29 cellular contexts compared by ENCODE assay signal in genomic region chr1:118905671-118906070, GRCh38.
"Had no signal": no experiment of that assay in that cellular context is flagged by ENCODE, and none has a peak within 500 bp of the region (broad histone marks: within the 10 kb centered on the region; RNA-seq: fewer than 3 reads in every experiment).

No MANE protein-coding gene starts in this region.

- H3K4me3 Mint-ChIP-seq: stimulated activated effector memory CD8-positive, alpha-beta T cell treated with anti-CD3 and anti-CD28 coated beads, Interleukin-12 subunit alpha, Interleukin-12 subunit beta, amount 100 ng/mL, for 72 hours; stimulated activated memory B cell treated with anti-CD40 and anti-IgM and Interleukin-4, amounts not matched to agents 10 μg/mL and 1 μg/mL and 100 μg/mL, for 72 hours; stimulated activated naive B cell treated with anti-CD40 and anti-IgM and Interleukin-4, amounts not matched to agents 10 μg/mL and 1 μg/mL and 100 μg/mL, for 72 hours; stimulated activated naive CD8-positive, alpha-beta T cell treated with anti-CD3 and anti-CD28 coated beads, Interleukin-15, amount 100 ng/mL, for 72 hours; stimulated activated naive CD8-positive, alpha-beta T cell treated with anti-CD3 and anti-CD28 coated beads, Interleukin-15, Interleukin-2, amounts not matched to agents 100 ng/mL and 50 ng/mL, for 24 hours; type B pancreatic cell had no signal

- DNase-seq: stimulated activated CD4-positive, alpha-beta T cell treated with anti-CD3 and anti-CD28 coated beads, Interleukin-2, amount 100 ng/mL, for 48 hours; stimulated activated CD4-positive, alpha-beta T cell treated with anti-CD3 and anti-CD28 coated beads, Interleukin-4, amount 100 ng/mL, for 1 hour; stimulated activated CD4-positive, alpha-beta T cell treated with anti-CD3 and anti-CD28 coated beads, Interleukin-4, amount 100 ng/mL, for 24 hours; stimulated activated CD4-positive, alpha-beta T cell treated with anti-CD3 and anti-CD28 coated beads, Interleukin-4, amount 100 ng/mL, for 4 hours; stimulated activated CD8-positive, alpha-beta memory T cell treated with anti-CD3 and anti-CD28 coated beads, Interleukin-4, amount 100 ng/mL, for 48 hours; stimulated activated naive B cell treated with anti-CD40 and anti-IgM and Interleukin-4, amounts not matched to agents 10 μg/mL and 1 μg/mL and 100 μg/mL, for 72 hours; stimulated activated naive CD4-positive, alpha-beta T cell; stimulated activated naive CD4-positive, alpha-beta T cell treated with Interleukin-2 at 50 U/mL for 16 hours; stimulated activated naive CD8-positive, alpha-beta T cell treated with anti-CD3 and anti-CD28 coated beads, Interleukin-15, amount 100 ng/mL, for 72 hours; stimulated activated naive CD8-positive, alpha-beta T cell treated with anti-CD3 and anti-CD28 coated beads, Interleukin-15, Interleukin-2, amounts not matched to agents 100 U/mL and 50 U/mL, for 24 hours; stomach; substantia nigra; testis; transverse colon; trophoblast cell; upper lobe of left lung; upper lobe of right lung; uterus had no signal

- H3K27ac ChIP-seq: stomach, suprapubic skin, testis, thoracic aorta, thyroid gland, transverse colon, upper lobe of left lung, upper lobe of right lung, uterus, vagina had no signal

- H3K27ac Mint-ChIP-seq: stimulated activated effector memory CD8-positive, alpha-beta T cell treated with anti-CD3 and anti-CD28 coated beads, Interleukin-12 subunit alpha, Interleukin-12 subunit beta, amount 100 ng/mL, for 72 hours; stimulated activated memory B cell treated with anti-CD40 and anti-IgM and Interleukin-4, amounts not matched to agents 10 μg/mL and 1 μg/mL and 100 μg/mL, for 72 hours; stimulated activated naive B cell treated with anti-CD40 and anti-IgM and Interleukin-4, amounts not matched to agents 10 μg/mL and 1 μg/mL and 100 μg/mL, for 72 hours; stimulated activated naive CD8-positive, alpha-beta T cell treated with anti-CD3 and anti-CD28 coated beads, Interleukin-15, amount 100 ng/mL, for 72 hours; stimulated activated naive CD8-positive, alpha-beta T cell treated with anti-CD3 and anti-CD28 coated beads, Interleukin-15, Interleukin-2, amounts not matched to agents 100 ng/mL and 50 ng/mL, for 24 hours; type B pancreatic cell had no signal

- H3K9me3 ChIP-seq: stomach, suprapubic skin, testis, thoracic aorta, thyroid gland, tibial artery, tibial nerve, transverse colon, upper lobe of left lung, upper lobe of right lung, uterus, vagina had no signal

- H3K27me3 Mint-ChIP-seq: stimulated activated memory B cell treated with anti-CD40 and anti-IgM and Interleukin-4, amounts not matched to agents 10 μg/mL and 1 μg/mL and 100 μg/mL, for 72 hours; stimulated activated naive B cell treated with anti-CD40 and anti-IgM and Interleukin-4, amounts not matched to agents 10 μg/mL and 1 μg/mL and 100 μg/mL, for 72 hours; stimulated activated naive CD8-positive, alpha-beta T cell treated with anti-CD3 and anti-CD28 coated beads, Interleukin-15, amount 100 ng/mL, for 72 hours; stimulated activated naive CD8-positive, alpha-beta T cell treated with anti-CD3 and anti-CD28 coated beads, Interleukin-15, Interleukin-2, amounts not matched to agents 100 ng/mL and 50 ng/mL, for 24 hours had no signal

- H3K4me3 ChIP-seq: stomach, suprapubic skin, testis, thoracic aorta, thyroid gland, tibial artery, tibial nerve, transverse colon, upper lobe of left lung, upper lobe of right lung, uterus, vagina had no signal

- H3K4me1 Mint-ChIP-seq: stimulated activated effector memory CD8-positive, alpha-beta T cell treated with anti-CD3 and anti-CD28 coated beads, Interleukin-12 subunit alpha, Interleukin-12 subunit beta, amount 100 ng/mL, for 72 hours; stimulated activated memory B cell treated with anti-CD40 and anti-IgM and Interleukin-4, amounts not matched to agents 10 μg/mL and 1 μg/mL and 100 μg/mL, for 72 hours; stimulated activated naive B cell treated with anti-CD40 and anti-IgM and Interleukin-4, amounts not matched to agents 10 μg/mL and 1 μg/mL and 100 μg/mL, for 72 hours; stimulated activated naive CD8-positive, alpha-beta T cell treated with anti-CD3 and anti-CD28 coated beads, Interleukin-15, amount 100 ng/mL, for 72 hours had no signal

- H3K36me3 Mint-ChIP-seq: stimulated activated effector memory CD8-positive, alpha-beta T cell treated with anti-CD3 and anti-CD28 coated beads, Interleukin-12 subunit alpha, Interleukin-12 subunit beta, amount 100 ng/mL, for 72 hours; stimulated activated memory B cell treated with anti-CD40 and anti-IgM and Interleukin-4, amounts not matched to agents 10 μg/mL and 1 μg/mL and 100 μg/mL, for 72 hours; stimulated activated naive B cell treated with anti-CD40 and anti-IgM and Interleukin-4, amounts not matched to agents 10 μg/mL and 1 μg/mL and 100 μg/mL, for 72 hours; type B pancreatic cell had no signal

- FAIRE-seq: urothelium cell line had no signal

- H3K27me3 ChIP-seq: stomach, suprapubic skin, testis, thyroid gland, tibial artery, tibial nerve, transverse colon, upper lobe of left lung, upper lobe of right lung, uterus, vagina had no signal

- H3K36me3 ChIP-seq: stomach, suprapubic skin, thoracic aorta, thyroid gland, transverse colon, upper lobe of left lung, upper lobe of right lung, uterus, vagina had no signal

- ATAC-seq: stimulated activated effector memory CD8-positive, alpha-beta T cell treated with anti-CD3 and anti-CD28 coated beads, Interleukin-12 subunit alpha, Interleukin-12 subunit beta, amount 100 ng/mL, for 72 hours; stimulated activated memory B cell treated with anti-CD40 and anti-IgM and Interleukin-4, amounts not matched to agents 10 μg/mL and 1 μg/mL and 100 μg/mL, for 72 hours; stimulated activated naive B cell treated with anti-CD40 and anti-IgM and Interleukin-4, amounts not matched to agents 10 μg/mL and 1 μg/mL and 100 μg/mL, for 72 hours; stimulated activated naive CD8-positive, alpha-beta T cell treated with anti-CD3 and anti-CD28 coated beads, Interleukin-15, amount 100 ng/mL, for 72 hours; stimulated activated naive CD8-positive, alpha-beta T cell treated with anti-CD3 and anti-CD28 coated beads, Interleukin-15, Interleukin-2, amounts not matched to agents 100 U/mL and 50 U/mL, for 24 hours; upper lobe of right lung had no signal

- H3K4me1 ChIP-seq: stomach, suprapubic skin, testis, thyroid gland, transverse colon, upper lobe of left lung, upper lobe of right lung, uterus, vagina had no signal

- H3K9me3 Mint-ChIP-seq: stimulated activated memory B cell treated with anti-CD40 and anti-IgM and Interleukin-4, amounts not matched to agents 10 μg/mL and 1 μg/mL and 100 μg/mL, for 72 hours; stimulated activated naive B cell treated with anti-CD40 and anti-IgM and Interleukin-4, amounts not matched to agents 10 μg/mL and 1 μg/mL and 100 μg/mL, for 72 hours; stimulated activated naive CD8-positive, alpha-beta T cell treated with anti-CD3 and anti-CD28 coated beads, Interleukin-15, Interleukin-2, amounts not matched to agents 100 ng/mL and 50 ng/mL, for 24 hours; type B pancreatic cell had no signal
